27 cellular contexts compared by ENCODE assay signal in the genomic region with DNA sequence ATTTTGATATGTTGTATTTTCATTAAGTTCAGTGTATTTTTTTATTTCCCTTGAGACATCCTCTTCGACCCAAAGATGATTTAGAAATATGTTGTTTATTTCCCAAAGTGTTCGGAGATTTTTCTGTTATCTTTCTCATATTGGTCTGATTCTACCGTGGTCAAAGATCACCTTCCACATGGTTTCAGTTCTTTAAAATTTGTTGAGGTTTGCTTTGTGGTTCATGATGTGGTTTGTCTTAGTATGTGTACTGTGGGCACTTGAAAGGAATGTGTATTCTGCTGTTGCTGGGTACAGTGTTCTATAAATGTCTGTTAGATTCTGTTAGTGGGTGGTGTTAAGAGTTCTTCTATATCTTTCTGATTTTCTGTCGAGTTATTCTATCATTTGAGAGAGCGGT.
DNase-seq lines count a peak whose midpoint lies in the region; ATAC-seq and TF ChIP-seq lines count a peak whose summit lies in the region.
"Had no signal": no experiment of that assay in that cellular context is flagged by ENCODE, and none has a peak within 500 bp of the region (broad histone marks: within the 10 kb centered on the region; RNA-seq: fewer than 3 reads in every experiment).

No MANE protein-coding gene starts in this region.

- TF ChIP-seq CTCF in GM12865 (IDR thresholded peaks at IDR 0.05; ENCODE audit: insufficient read depth, low read depth, low read length, missing control alignments) = no peak

- DNase-seq in GM12865 (ENCODE audit: low read depth) = peak; percentile 53
- DNase-seq in RPMI8226 = peak; percentile 27
- DNase-seq in NCI-H1436 (lab: John Stamatoyannopoulos, UW) = no peak
- DNase-seq in stimulated activated CD4-positive, alpha-beta T cell treated with anti-CD3 and anti-CD28 coated beads, Interleukin-4, amount 100 ng/mL, for 4 hours = no peak
- DNase-seq in NK-92 treated with Interleukin-12 subunit alpha and Interleukin-12 subunit beta, amount 100 ng/mL, for 24 hours (lab: John Stamatoyannopoulos, UW) = no peak
- no peak for DNase-seq in NCI-H1048 (lab: John Stamatoyannopoulos, UW)
- DNase-seq: activated CD4-positive, alpha-beta T cell treated with anti-CD3 and anti-CD28 coated beads for 4 hours; activated gamma-delta T cell; CD8-positive, alpha-beta memory T cell; dermis blood vessel endothelial cell; DMS 273 treated with DMSO at 0.1 percent for 48 hours; esophagus squamous epithelium; foreskin melanocyte; H9; heart right ventricle; kidney glomerular epithelial cell; lower lobe of right lung; naive thymus-derived CD8-positive, alpha-beta T cell; NCI-H1694 treated with DMSO at 0.1 percent for 48 hours; NCI-H2171; NCI-H526; nucleus accumbens; stimulated activated naive CD8-positive, alpha-beta T cell treated with anti-CD3 and anti-CD28 coated beads, Interleukin-15, amount 100 ng/mL, for 72 hours had no signal

- peak; percentile 48 for ATAC-seq in GM18868 (IDR thresholded peaks at IDR 0.05; ENCODE audit: unreplicated experiment)
- ATAC-seq in HG03378 (IDR thresholded peaks at IDR 0.05; ENCODE audit: unreplicated experiment) = peak; percentile 31
- ATAC-seq: A549; heart right ventricle; lower lobe of right lung; naive thymus-derived CD8-positive, alpha-beta T cell; stimulated activated naive CD8-positive, alpha-beta T cell treated with anti-CD3 and anti-CD28 coated beads, Interleukin-15, amount 100 ng/mL, for 72 hours had no signal

- no peak overlapping the region for H3K4me3 ChIP-seq in GM12865 (ENCODE audit: low read depth, low read length)
- H3K4me3 ChIP-seq: A549, esophagus squamous epithelium, heart right ventricle, lower lobe of right lung, vagina had no signal

Comparison
In these comparisons a context has a peak if more than half of its experiments do, and no peak if none do; other contexts are left out.
1. DNase-seq: peak in GM12865 (single experiment) and RPMI8226 (single experiment); none in NCI-H1436 (single experiment), stimulated activated CD4-positive, alpha-beta T cell treated with anti-CD3 and anti-CD28 coated beads, Interleukin-4, amount 100 ng/mL, for 4 hours (0 of 2), NK-92 treated with Interleukin-12 subunit alpha and Interleukin-12 subunit beta, amount 100 ng/mL, for 24 hours (single experiment) and NCI-H1048 (single experiment).